Comparison of ENCODE assay signal across 8 cellular contexts in the genomic region with DNA sequence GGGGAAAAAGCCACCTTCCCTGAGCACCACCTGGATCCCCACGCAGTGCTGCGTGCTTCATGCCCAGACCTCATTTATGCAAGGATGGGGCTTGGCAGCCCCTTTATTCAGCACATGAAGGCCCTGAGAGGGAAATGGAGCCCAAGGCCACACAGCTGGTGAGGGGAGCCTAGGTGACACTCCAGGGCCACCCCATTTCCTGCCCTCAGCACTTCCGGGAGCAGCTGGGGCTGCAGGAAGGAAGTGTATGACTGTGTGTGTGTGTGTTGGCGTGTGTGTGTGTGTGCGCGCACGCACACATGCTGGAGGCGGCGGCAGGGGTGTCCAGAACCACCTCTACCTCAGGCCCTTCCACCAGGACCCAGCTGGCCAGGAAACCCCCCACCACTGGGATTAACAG. TPM values are rescaled to one million over a fixed set of nuclear protein-coding genes. Genes with fewer than 3 reads are reported as not detected.
DNase-seq lines count a peak whose midpoint lies in the region; ATAC-seq and TF ChIP-seq lines count a peak whose summit lies in the region.
"Not testable (repeated sequence)": the region's sequence is repeated elsewhere in the genome, so short reads cannot be mapped to it uniquely, and the experiment has no call there.

No MANE protein-coding gene starts in this region.

- not testable (repeated sequence) for H3K27me3 Mint-ChIP-seq in osteocyte (ENCODE audit: unreplicated experiment)

- H3K4me1 Mint-ChIP-seq in osteocyte (ENCODE audit: unreplicated experiment): peaks cover 44% of the 10 kb centered on the region

- peak; percentile 28 for ATAC-seq in HG03378 (IDR thresholded peaks at IDR 0.05; ENCODE audit: unreplicated experiment)

- peak overlapping the region; percentile 83 for H3K27ac Mint-ChIP-seq in osteocyte (ENCODE audit: unreplicated experiment)

- TF ChIP-seq CTCF in GM10266 (IDR thresholded peaks at IDR 0.05; ENCODE audit: control insufficient read depth, insufficient read depth, low read depth, missing control alignments); GM20000 (IDR thresholded peaks at IDR 0.05; ENCODE audit: extremely low read depth, missing control alignments); osteocyte (IDR thresholded peaks at IDR 0.05): not testable (repeated sequence)

- not testable (repeated sequence) for H3K4me3 Mint-ChIP-seq in osteocyte (ENCODE audit: unreplicated experiment)

- DNase-seq in GM10266 (ENCODE audit: extremely low spot score) (peak; percentile 81), GM20000 (ENCODE audit: low spot score) (peak; percentile 84), T follicular helper cell (ENCODE audit: low read depth) (peak; percentile 61), activated T-cell treated with anti-CD3 and anti-CD28 coated beads for 4 hours (peak; percentile 44)
- DNase-seq in effector CD4-positive, alpha-beta T cell: peak; percentile 37
- not testable (repeated sequence) for DNase-seq in osteocyte (ENCODE audit: extremely low spot score, unreplicated experiment)
- peak; percentile 38 for DNase-seq in stimulated activated CD8-positive, alpha-beta memory T cell treated with anti-CD3 and anti-CD28 coated beads, Interleukin-7, amount 100 ng/mL, for 24 hours (ENCODE audit: low read depth)

- H3K36me3 Mint-ChIP-seq in osteocyte (ENCODE audit: unreplicated experiment): not testable (repeated sequence)

- not testable (repeated sequence) for H3K9me3 Mint-ChIP-seq in osteocyte (ENCODE audit: unreplicated experiment)

RNA-seq across cellular contexts. Expression of a gene that starts 49.8 kb away (rescaled TPM):
- total RNA-seq in osteocyte: 188 and 193 TPM in 2 replicates
